In the genomic region with DNA sequence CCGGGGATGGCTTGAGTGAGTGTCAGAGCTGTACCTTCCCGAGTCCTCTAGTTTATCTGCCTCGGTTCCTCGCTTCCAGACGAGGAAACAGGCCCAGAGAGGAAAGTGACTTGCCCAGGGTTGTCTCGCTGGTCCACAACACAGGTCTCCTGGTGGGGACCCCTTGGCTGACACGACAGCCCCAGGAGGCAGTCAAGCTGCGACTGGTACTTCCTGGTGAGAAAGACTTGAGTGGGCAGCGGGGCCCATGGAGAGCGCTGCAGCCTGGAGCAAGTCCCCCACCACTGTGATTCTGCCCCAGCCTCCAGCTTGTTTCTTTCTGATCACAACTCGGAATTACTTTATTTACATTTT, we compare ENCODE assay signal across 8 cellular contexts. TPM values are rescaled to one million over a fixed set of nuclear protein-coding genes. Genes with fewer than 3 reads are reported as not detected.
DNase-seq lines count a peak whose midpoint lies in the region; ATAC-seq and TF ChIP-seq lines count a peak whose summit lies in the region.
"Had no signal": no experiment of that assay in that cellular context is flagged by ENCODE, and none has a peak within 500 bp of the region (broad histone marks: within the 10 kb centered on the region; RNA-seq: fewer than 3 reads in every experiment).

No MANE protein-coding gene starts in this region.

- H3K36me3 Mint-ChIP-seq in central memory CD8-positive, alpha-beta T cell (ENCODE audit: insufficient read depth) = no peaks in the 10 kb centered on the region

- in situ Hi-C loops in ACHN (cut with HindIII; ENCODE audit: low pct_ligation_motif_present, low pct_unique_long_range_greater_than_20kb, low sequenced_read_pairs) = no loop called here

- H3K4me1 ChIP-seq in sigmoid colon = peaks cover 0 to 18% (median 10%) of the 10 kb centered on the region in 4 donors

- no peak for TF ChIP-seq EP300 in sigmoid colon (IDR thresholded peaks at IDR 0.05)

- TF ChIP-seq CTCF in sigmoid colon (IDR thresholded peaks at IDR 0.05) = no peak

- H3K27ac ChIP-seq in sigmoid colon = peak overlapping the region; percentile 62 to 82 (median 80)
- H3K27ac ChIP-seq: cardiac muscle cell had no signal

- H3K27me3 Mint-ChIP-seq in central memory CD8-positive, alpha-beta T cell = peaks cover 12% of the 10 kb centered on the region

- peak overlapping the region in 3 of 4 donors; percentile 49 to 61 (median 59) for H3K4me3 ChIP-seq in sigmoid colon

- 49 to 66% methylated on average over 11 of the region's 11 CpGs for WGBS in sigmoid colon, 2 donors

- no peak for DNase-seq in central memory CD8-positive, alpha-beta T cell (ENCODE audit: low spot score in 2 of 2)
- DNase-seq in sigmoid colon (no peak), midbrain (lab: John Stamatoyannopoulos, UW) (no peak), ACHN (no peak)
- no peak for DNase-seq in stimulated activated CD4-positive, alpha-beta T cell treated with anti-CD3 and anti-CD28 coated beads, Interleukin-2, amount 100 ng/mL, for 24 hours

- H3K27ac Mint-ChIP-seq in central memory CD8-positive, alpha-beta T cell (ENCODE audit: low read depth) = no peak overlapping the region

- TF ChIP-seq POLR2A in sigmoid colon (IDR thresholded peaks at IDR 0.05) = no peak

- no peaks in the 10 kb centered on the region for H3K9me3 ChIP-seq in sigmoid colon

- peaks cover 19% of the 10 kb centered on the region for H3K4me1 Mint-ChIP-seq in central memory CD8-positive, alpha-beta T cell

- H3K9me3 Mint-ChIP-seq in central memory CD8-positive, alpha-beta T cell = no peaks in the 10 kb centered on the region

- H3K27me3 ChIP-seq in sigmoid colon = no peaks in the 10 kb centered on the region
- H3K27me3 ChIP-seq: cardiac muscle cell had no signal

- H3K4me3 Mint-ChIP-seq in central memory CD8-positive, alpha-beta T cell = peak overlapping the region; percentile 87

- intact Hi-C loops in sigmoid colon (cut with DNase I) = loop anchor here (2.0 to 10.0 kb wide), 2 partner anchors 24 to 130 kb away; a partner anchor contains a TSS

- ATAC-seq in GM19395 (IDR thresholded peaks at IDR 0.05; ENCODE audit: unreplicated experiment) = peak; percentile 12
- peak; percentile 11 for ATAC-seq in HG03378 (IDR thresholded peaks at IDR 0.05; ENCODE audit: unreplicated experiment)
- ATAC-seq in central memory CD8-positive, alpha-beta T cell (replicated peaks; ENCODE audit: extremely low read depth, poor library complexity, severe bottlenecking) = no peak

- H3K36me3 ChIP-seq in sigmoid colon = no peaks in the 10 kb centered on the region
- H3K36me3 ChIP-seq: cardiac muscle cell had no signal

RNA-seq across cellular contexts. Expression of a gene that starts 0.6 kb away (rescaled TPM):
- 1 to 10 TPM; 1.2 to 3.0 (median 1.7) TPM for total RNA-seq in sigmoid colon
- polyA plus RNA-seq in sigmoid colon = 1 to 10 TPM in 2 of 3 donors, under 1 TPM in 1; 0.92 to 3.8 (median 1.8) TPM

RNA-seq across cellular contexts. Expression of a gene that starts 24.5 kb away (rescaled TPM):
- 100 to 1,000 TPM in 3 of 4 donors, 10 to 100 TPM in 1; 90.8 to 173 (median 157) TPM for total RNA-seq in sigmoid colon
- polyA plus RNA-seq in sigmoid colon = 100 to 1,000 TPM; 249 to 390 (median 269) TPM

RNA-seq across cellular contexts. Expression of a gene that starts 56.1 kb away (rescaled TPM):
- total RNA-seq in sigmoid colon = 10 to 100 TPM in 3 of 4 donors, 1 to 10 TPM in 1; 5.4 to 13.8 (median 10.7) TPM
- 1 to 10 TPM in 1 of 3 donors, under 1 TPM in 2; 0.23 to 6.9 (median 0.60) TPM for polyA plus RNA-seq in sigmoid colon

RNA-seq across cellular contexts. Expression of a gene that starts 57.3 kb away (rescaled TPM):
- 10 to 100 TPM in 3 of 4 donors, 1 to 10 TPM in 1; 9.1 to 17.8 (median 15.0) TPM for total RNA-seq in sigmoid colon
- 1 to 10 TPM; 4.0 to 7.2 (median 4.9) TPM for polyA plus RNA-seq in sigmoid colon
